ENCODE assay signal across 12 cellular contexts in the genomic region with DNA sequence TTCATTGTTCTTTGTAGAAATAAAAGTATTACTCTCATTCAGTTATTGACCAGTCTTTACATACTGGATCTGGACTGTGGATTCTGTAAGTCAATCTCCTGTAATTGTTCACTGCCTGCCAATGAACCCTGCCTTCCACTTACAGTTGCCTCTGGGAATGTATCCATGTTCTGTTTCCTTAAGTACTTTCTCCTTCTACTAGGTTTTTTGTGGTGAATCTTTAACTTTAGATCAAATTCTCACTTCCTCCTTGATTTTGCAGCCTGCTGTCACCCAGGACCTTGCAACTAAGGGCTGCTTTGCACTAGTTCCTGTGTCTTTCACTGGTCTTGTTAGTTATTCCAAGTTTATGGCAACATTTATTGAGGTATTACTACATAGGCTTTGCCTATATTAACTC.
DNase-seq lines count a peak whose midpoint lies in the region; ATAC-seq and TF ChIP-seq lines count a peak whose summit lies in the region.
"Had no signal": no experiment of that assay in that cellular context is flagged by ENCODE, and none has a peak within 500 bp of the region (broad histone marks: within the 10 kb centered on the region; RNA-seq: fewer than 3 reads in every experiment).

No MANE protein-coding gene starts in this region.

- peak; percentile 82 for ATAC-seq in GM19372 (IDR thresholded peaks at IDR 0.05; ENCODE audit: low read depth, unreplicated experiment)
- ATAC-seq in HG02798 (IDR thresholded peaks at IDR 0.05; ENCODE audit: poor library complexity, unreplicated experiment): peak; percentile 83
- peak; percentile 93 for ATAC-seq in HG03571 (IDR thresholded peaks at IDR 0.05; ENCODE audit: unreplicated experiment)

- no peak overlapping the region for H3K27ac ChIP-seq in substantia nigra (ENCODE audit: low read depth, low read length, poor library complexity, severe bottlenecking)

- DNase-seq in ACHN (peak; percentile 16), substantia nigra (lab: John Stamatoyannopoulos, UW) (no peak), GM10266 (ENCODE audit: extremely low spot score) (no peak), HK-2 (ENCODE audit: unreplicated experiment) (no peak)
- no peak for DNase-seq in NK-92 treated with Interleukin-12 subunit alpha and Interleukin-12 subunit beta, amount 100 ng/mL, for 24 hours (lab: John Stamatoyannopoulos, UW)
- DNase-seq: H9; naive B cell; NCI-H524; stimulated activated CD8-positive, alpha-beta memory T cell treated with anti-CD3 and anti-CD28 coated beads, Interleukin-4, amount 100 ng/mL, for 48 hours had no signal

- no peak for TF ChIP-seq CTCF in GM10266 (IDR thresholded peaks at IDR 0.05; ENCODE audit: control insufficient read depth, insufficient read depth, low read depth, missing control alignments)

- in situ Hi-C loops in ACHN (cut with HindIII; ENCODE audit: low pct_ligation_motif_present, low pct_unique_long_range_greater_than_20kb, low sequenced_read_pairs): no loop called here
